ENCODE assay signal across 21 cellular contexts in genomic region chr10:129631011-129631410, GRCh38.
DNase-seq lines count a peak whose midpoint lies in the region; ATAC-seq and TF ChIP-seq lines count a peak whose summit lies in the region.
"Had no signal": no experiment of that assay in that cellular context is flagged by ENCODE, and none has a peak within 500 bp of the region (broad histone marks: within the 10 kb centered on the region; RNA-seq: fewer than 3 reads in every experiment).

No MANE protein-coding gene starts in this region.

- H3K9ac ChIP-seq in smooth muscle cell (ENCODE audit: low read depth), result no peak overlapping the region
- no peak overlapping the region for H3K9ac ChIP-seq in SK-N-SH

- TF ChIP-seq RAD21 in SK-N-SH (IDR thresholded peaks at IDR 0.05; ENCODE audit: low read length), result no peak

- H3K36me3 ChIP-seq in smooth muscle cell (ENCODE audit: low read depth) (no peaks in the 10 kb centered on the region), SK-N-SH (replicated peaks in 1 of 2; ENCODE audit: control insufficient read depth in 1 of 2, insufficient read depth in 2 of 2, low read length in 1 of 2) (no peaks in the 10 kb centered on the region), MG63 (no peaks in the 10 kb centered on the region)

- DNase-seq in NCI-H82 (lab: John Stamatoyannopoulos, UW), result peak; percentile 26
- DNase-seq in NCI-H82 treated with DMSO at 0.1 percent for 48 hours (lab: John Stamatoyannopoulos, UW; ENCODE audit: unreplicated experiment), result no peak
- peak; percentile 10 for DNase-seq in choroid plexus epithelial cell (ENCODE audit: low read depth)
- DNase-seq in kidney glomerular epithelial cell (lab: John Stamatoyannopoulos, UW), result peak; percentile 23
- no peak for DNase-seq in smooth muscle cell (lab: John Stamatoyannopoulos, UW; ENCODE audit: unreplicated experiment)
- no peak for DNase-seq in SK-N-SH
- DNase-seq in MG63, result no peak
- no peak for DNase-seq in stimulated activated naive CD8-positive, alpha-beta T cell treated with anti-CD3 and anti-CD28 coated beads, Interleukin-15, Interleukin-2, amounts not matched to agents 100 U/mL and 50 U/mL, for 24 hours
- DNase-seq: 8988T; COR-L47; DMS153; NCI-H1417 treated with DMSO at 0.1 percent for 48 hours; NCI-H1930; NCI-H446; NCI-H69; NK-92 treated with Interleukin-12 subunit alpha and Interleukin-12 subunit beta, amount 100 ng/mL, for 24 hours; Right ventricle myocardium superior had no signal

- WGBS in smooth muscle cell (ENCODE audit: low lambda C conversion rate), result 48% methylated on average over 5 of the region's 5 CpGs
- WGBS in SK-N-SH (ENCODE audit: low lambda C conversion rate), result 62% methylated on average over 5 of the region's 5 CpGs

- H3K79me2 ChIP-seq in smooth muscle cell (ENCODE audit: low read depth) (no peaks in the 10 kb centered on the region), SK-N-SH (ENCODE audit: insufficient read depth) (no peaks in the 10 kb centered on the region)

- H3K4me3 ChIP-seq in choroid plexus epithelial cell (ENCODE audit: low read depth, low read length) (no peak overlapping the region), smooth muscle cell (no peak overlapping the region), SK-N-SH (ENCODE audit: low read depth in 2 of 2, low read length in 1 of 2) (no peak overlapping the region), MG63 (no peak overlapping the region)
- H3K4me3 ChIP-seq: GM12878, GM23338, K562 had no signal

- H2AFZ ChIP-seq in smooth muscle cell (ENCODE audit: low read depth), result no peak overlapping the region
- H2AFZ ChIP-seq in SK-N-SH (ENCODE audit: low read depth), result no peak overlapping the region
- H2AFZ ChIP-seq: GM23338 had no signal

- TF ChIP-seq EP300 in SK-N-SH (IDR thresholded peaks at IDR 0.05; ENCODE audit: borderline replicate concordance in 1 of 2, low read depth in 1 of 2, low read length in 1 of 2), result no peak

- POLR2A ChIA-PET in SK-N-SH (lab: Yijun Ruan, JAX), result no interaction called here

- H3K4me2 ChIP-seq in smooth muscle cell, result peak overlapping the region; percentile 27
- H3K4me2 ChIP-seq in SK-N-SH, result no peak overlapping the region
- H3K4me2 ChIP-seq: GM23338 had no signal

- H3F3A ChIP-seq in smooth muscle cell (ENCODE audit: low read depth), result no peaks in the 10 kb centered on the region
- H3F3A ChIP-seq in SK-N-SH (replicated peaks; ENCODE audit: insufficient read depth), result no peaks in the 10 kb centered on the region

- H3K4me1 ChIP-seq in smooth muscle cell (ENCODE audit: low read depth), result peaks cover 5% of the 10 kb centered on the region
- peaks cover 0 to 3% of the 10 kb centered on the region in 2 experiments; a peak in 2 of 4 replicates for H3K4me1 ChIP-seq in SK-N-SH (ENCODE audit: control insufficient read depth in 1 of 2, insufficient read depth in 2 of 2, low read depth in 1 of 2, low read length in 1 of 2)

- TF ChIP-seq CTCF in choroid plexus epithelial cell (conservative IDR thresholded peaks at IDR 0.05; ENCODE audit: low read depth, low read length) (no peak), smooth muscle cell (IDR thresholded peaks at IDR 0.05; ENCODE audit: borderline replicate concordance, insufficient read depth, poor library complexity, severe bottlenecking) (no peak), SK-N-SH (IDR thresholded peaks at IDR 0.05) (no peak)

- H4K20me1 ChIP-seq in smooth muscle cell (ENCODE audit: low read depth), result no peaks in the 10 kb centered on the region
- no peaks in the 10 kb centered on the region for H4K20me1 ChIP-seq in SK-N-SH (ENCODE audit: insufficient read depth)

- CTCF ChIA-PET in SK-N-SH (lab: Yijun Ruan, JAX), result no interaction called here

- H3K27ac ChIP-seq in smooth muscle cell (ENCODE audit: low read depth), result no peak overlapping the region
- no peak overlapping the region for H3K27ac ChIP-seq in SK-N-SH (ENCODE audit: low read depth in 2 of 2, low read length in 1 of 2)

- no peaks in the 10 kb centered on the region for H3K9me2 ChIP-seq in SK-N-SH

- no peaks in the 10 kb centered on the region for H3K27me3 ChIP-seq in smooth muscle cell (ENCODE audit: low read depth)
- no peaks in the 10 kb centered on the region for H3K27me3 ChIP-seq in SK-N-SH (ENCODE audit: insufficient read depth)
- H3K27me3 ChIP-seq in MG63, result no peaks in the 10 kb centered on the region

- H3K9me3 ChIP-seq in smooth muscle cell (replicated peaks; ENCODE audit: low read depth) (no peaks in the 10 kb centered on the region), SK-N-SH (no peaks in the 10 kb centered on the region), MG63 (no peaks in the 10 kb centered on the region; the same call in 1 of the 2 replicates)

- no peak for ATAC-seq in stimulated activated naive CD8-positive, alpha-beta T cell treated with anti-CD3 and anti-CD28 coated beads, Interleukin-15, Interleukin-2, amounts not matched to agents 100 U/mL and 50 U/mL, for 24 hours
- ATAC-seq: GM12878, GM23338, HCT116, K562 had no signal

TF ChIP-seq in SK-N-SH, 30 proteins besides CTCF, POLR2A, EP300 and RAD21:
- TF ChIP-seq USF2 (IDR thresholded peaks at IDR 0.05; ENCODE audit: borderline replicate concordance, low read depth, low read length) (no peak), ELF1 (IDR thresholded peaks at IDR 0.05) (no peak), TCF12 (IDR thresholded peaks at IDR 0.05) (no peak)

Comparison
In these comparisons a context has a peak if more than half of its experiments do, and no peak if none do; other contexts are left out.
1. DNase-seq: peak in NCI-H82 (single experiment), choroid plexus epithelial cell (single experiment) and kidney glomerular epithelial cell (single experiment); none in NCI-H82 treated with DMSO at 0.1 percent for 48 hours (single experiment), smooth muscle cell (single experiment), SK-N-SH (single experiment), MG63 (single experiment) and stimulated activated naive CD8-positive, alpha-beta T cell treated with anti-CD3 and anti-CD28 coated beads, Interleukin-15, Interleukin-2, amounts not matched to agents 100 U/mL and 50 U/mL, for 24 hours (single experiment).